ENCODE assay signal across 16 cellular contexts in genomic region chr2:144458536-144458935, GRCh38.
A peak's percentile ranks its signal among the peaks of the same experiment; 100 is the strongest.
DNase-seq lines count a peak whose midpoint lies in the region; ATAC-seq, FAIRE-seq and TF ChIP-seq lines count a peak whose summit lies in the region.
"Had no signal": no experiment of that assay in that cellular context is flagged by ENCODE, and none has a peak within 500 bp of the region (broad histone marks: within the 10 kb centered on the region; RNA-seq: fewer than 3 reads in every experiment).

No MANE protein-coding gene starts in this region.

- H3K79me2 ChIP-seq in OCI-LY1 (ENCODE audit: insufficient read depth, low read length) (peaks cover 14% of the 10 kb centered on the region), endothelial cell of umbilical vein (ENCODE audit: control insufficient read depth, insufficient read depth, low read length) (peaks cover 23% of the 10 kb centered on the region)

- POLR2A ChIA-PET in endothelial cell of umbilical vein (lab: Charles Lee): no interaction called here

- dilution Hi-C loops in endothelial cell of umbilical vein (cut with MboI; ENCODE audit: extremely low pct_ligation_motif_present, low sequenced_read_pairs): no loop called here

- H3K36me3 ChIP-seq in OCI-LY1 (ENCODE audit: insufficient read depth, low read length) (no peaks in the 10 kb centered on the region), endothelial cell of umbilical vein (ENCODE audit: control insufficient read depth in 2 of 2, extremely low read depth in 1 of 2, insufficient read depth in 2 of 2, low read length in 2 of 2) (no peaks in the 10 kb centered on the region)
- H3K36me3 ChIP-seq: esophagus squamous epithelium had no signal

- ATAC-seq in GM21360 (IDR thresholded peaks at IDR 0.05; ENCODE audit: unreplicated experiment) (no peak), foreskin keratinocyte (no peak)
- ATAC-seq: activated naive CD4-positive, alpha-beta T cell treated with anti-CD3 and anti-CD28 coated beads, Interleukin-2, amount 50 U/mL, for 72 hours; SK-N-SH treated with all-trans-retinoic acid at 6 μM for 48 hours had no signal

- H3K4me1 ChIP-seq in OCI-LY1 (ENCODE audit: insufficient read depth, low read length, severe bottlenecking): peaks cover 98% of the 10 kb centered on the region
- peaks cover 53% of the 10 kb centered on the region for H3K4me1 ChIP-seq in endothelial cell of umbilical vein (ENCODE audit: control insufficient read depth, extremely low read depth, insufficient read depth, low read length)
- H3K4me1 ChIP-seq in foreskin keratinocyte: no peaks in the 10 kb centered on the region

- no peaks in the 10 kb centered on the region for H3K9me3 ChIP-seq in OCI-LY1 (ENCODE audit: low read length)
- no peaks in the 10 kb centered on the region for H3K9me3 ChIP-seq in endothelial cell of umbilical vein (replicated peaks; ENCODE audit: control insufficient read depth, insufficient read depth, low read length)
- H3K9me3 ChIP-seq: esophagus squamous epithelium had no signal

- H4K20me1 ChIP-seq in OCI-LY1 (ENCODE audit: insufficient read depth, low read length) (no peaks in the 10 kb centered on the region), endothelial cell of umbilical vein (replicated peaks; ENCODE audit: control insufficient read depth, extremely low read depth, insufficient read depth, low read length) (no peaks in the 10 kb centered on the region)

- no peaks in the 10 kb centered on the region for H3K27me3 ChIP-seq in OCI-LY1 (ENCODE audit: insufficient read depth, low read length)
- H3K27me3 ChIP-seq in endothelial cell of umbilical vein (ENCODE audit: control insufficient read depth in 2 of 2, insufficient read depth in 2 of 2, low read length in 2 of 2): no peaks in the 10 kb centered on the region
- H3K27me3 ChIP-seq in foreskin keratinocyte: peaks cover 11% of the 10 kb centered on the region
- H3K27me3 ChIP-seq: esophagus squamous epithelium had no signal

- CTCF ChIA-PET in endothelial cell of umbilical vein (lab: Charles Lee): interaction anchor here (1.3 kb wide), 1 partner anchor 1294 kb away, joined by 3 read pairs; no protein-coding TSS in a partner anchor

- peak overlapping the region; percentile 81 for H3K27ac ChIP-seq in OCI-LY1 (ENCODE audit: low read depth, low read length, poor library complexity, severe bottlenecking)
- H3K27ac ChIP-seq in endothelial cell of umbilical vein (ENCODE audit: insufficient read depth, low read depth, low read length): no peak overlapping the region
- H3K27ac ChIP-seq in foreskin keratinocyte: no peak overlapping the region

- H3K9me1 ChIP-seq in endothelial cell of umbilical vein (replicated peaks; ENCODE audit: control insufficient read depth, extremely low read depth, insufficient read depth, low read length): no peaks in the 10 kb centered on the region

- TF ChIP-seq CTCF in OCI-LY1 (IDR thresholded peaks at IDR 0.05; ENCODE audit: low read length) (no peak), endothelial cell of umbilical vein (IDR thresholded peaks at IDR 0.05; ENCODE audit: extremely low read depth in 1 of 2, insufficient read depth in 1 of 2, low read depth in 1 of 2, low read length in 2 of 2) (no peak), foreskin keratinocyte (conservative IDR thresholded peaks at IDR 0.05) (no peak)

- intact Hi-C loops in endothelial cell of umbilical vein (cut with micrococcal nuclease): loop anchor here (10.0 kb wide), 1 partner anchor 546 kb away; no protein-coding TSS in a partner anchor

- H2AFZ ChIP-seq in OCI-LY1 (ENCODE audit: low read length): no peak overlapping the region
- no peak overlapping the region for H2AFZ ChIP-seq in endothelial cell of umbilical vein (ENCODE audit: low read depth, low read length)

- no peaks in the 10 kb centered on the region for H3K9me2 ChIP-seq in OCI-LY1 (ENCODE audit: low read depth, low read length)

- DNase-seq in CD1c-positive myeloid dendritic cell (ENCODE audit: extremely low spot score) (peak; percentile 38), endothelial cell of umbilical vein (ENCODE audit: low read depth, low spot score) (no peak), renal cortical epithelial cell (ENCODE audit: low read depth) (peak; percentile 59), hippocampal formation (lab: John Stamatoyannopoulos, UW) (no peak), foreskin keratinocyte (no peak), NCI-H748 treated with DMSO at 0.1 percent for 48 hours (lab: John Stamatoyannopoulos, UW) (no peak)
- DNase-seq: C1 segment of cervical spinal cord, EL, esophagus squamous epithelium, HCEC 1CT, NCI-H1105 had no signal

- no peak for TF ChIP-seq POLR2A in endothelial cell of umbilical vein (IDR thresholded peaks at IDR 0.05; ENCODE audit: low read depth, low read length)

- FAIRE-seq in endothelial cell of umbilical vein (lab: Jason Lieb, UNC): no peak

- H3K4me3 ChIP-seq in OCI-LY1 (ENCODE audit: low read depth, low read length, poor library complexity, severe bottlenecking) (peak overlapping the region; percentile 6), endothelial cell of umbilical vein (replicated peaks in 1 of 3; ENCODE audit: insufficient read depth in 1 of 3, low read depth in 1 of 3, low read length in 3 of 3) (no peak overlapping the region)
- H3K4me3 ChIP-seq: esophagus squamous epithelium, skin epidermis had no signal

- H3K9ac ChIP-seq in OCI-LY1 (ENCODE audit: low read length): peak overlapping the region; percentile 57
- no peak overlapping the region for H3K9ac ChIP-seq in endothelial cell of umbilical vein (replicated peaks; ENCODE audit: extremely low read depth, insufficient read depth, low read length)

- BruUV-seq in endothelial cell of umbilical vein (replicated peaks; lab: Mats Ljungman, UMichigan): no TSS peak

- H3K4me2 ChIP-seq in OCI-LY1 (ENCODE audit: low read length) (peak overlapping the region; percentile 66), endothelial cell of umbilical vein (ENCODE audit: insufficient read depth, low read length) (peak overlapping the region; percentile 50)

- H3F3A ChIP-seq in OCI-LY1 (ENCODE audit: insufficient read depth, low read length): 0 out of 2 replicates have a peak, but pooled peaks cover 4% of the 10 kb centered on the region

TF ChIP-seq in endothelial cell of umbilical vein, 7 proteins besides CTCF, POLR2A, EP300 and RAD21:
- no peak for TF ChIP-seq MYC (IDR thresholded peaks at IDR 0.05; ENCODE audit: low read depth, low read length)
- no peak for TF ChIP-seq EZH2 (IDR thresholded peaks at IDR 0.05; ENCODE audit: borderline replicate concordance, low read depth, low read length, severe bottlenecking)
- TF ChIP-seq JUN (IDR thresholded peaks at IDR 0.05; ENCODE audit: borderline replicate concordance, insufficient read depth, insufficient read length, low read depth): no peak
- TF ChIP-seq FOS (IDR thresholded peaks at IDR 0.05; ENCODE audit: borderline replicate concordance, insufficient read depth, low read length): no peak
- no peak for TF ChIP-seq MAX (IDR thresholded peaks at IDR 0.05; ENCODE audit: insufficient read depth, insufficient read length)
- no peak for TF ChIP-seq POLR2AphosphoS5 (IDR thresholded peaks at IDR 0.05; ENCODE audit: insufficient read depth, low read depth, low read length)
- TF ChIP-seq GATA2 (IDR thresholded peaks at IDR 0.05; ENCODE audit: insufficient read depth, insufficient read length, low read depth, low read length): no peak

Comparison
In these comparisons a context has a peak if more than half of its experiments do, and no peak if none do; other contexts are left out.
1. DNase-seq: peak in CD1c-positive myeloid dendritic cell (single experiment) and renal cortical epithelial cell (single experiment); none in endothelial cell of umbilical vein (single experiment), hippocampal formation (0 of 2), foreskin keratinocyte (0 of 2) and NCI-H748 treated with DMSO at 0.1 percent for 48 hours (single experiment).